ENCODE assay signal across 10 cellular contexts in genomic region chr1:117003253-117003875, GRCh38. TPM values are rescaled to one million over a fixed set of nuclear protein-coding genes. Genes with fewer than 3 reads are reported as not detected.
DNase-seq lines count a peak whose midpoint lies in the region; ATAC-seq and TF ChIP-seq lines count a peak whose summit lies in the region.
"Had no signal": no experiment of that assay in that cellular context is flagged by ENCODE, and none has a peak within 500 bp of the region (broad histone marks: within the 10 kb centered on the region; RNA-seq: fewer than 3 reads in every experiment).

No MANE protein-coding gene starts in this region.

- TF ChIP-seq CTCF in upper lobe of right lung (IDR thresholded peaks at IDR 0.05): no peak

- intact Hi-C loops in right cardiac atrium (cut with DNase I): no loop called here
- intact Hi-C loops in cardiac septum (cut with DNase I): no loop called here
- intact Hi-C loops in upper lobe of right lung (cut with DNase I): no loop called here
- intact Hi-C loops in sciatic nerve (cut with DNase I): no loop called here

- H3K27me3 ChIP-seq in right cardiac atrium (ENCODE audit: control insufficient read depth, insufficient read depth) (no peaks in the 10 kb centered on the region), upper lobe of right lung (no peaks in the 10 kb centered on the region)

- H3K27ac ChIP-seq in right cardiac atrium (ENCODE audit: low read length): no peak overlapping the region
- H3K27ac ChIP-seq in upper lobe of right lung: peak overlapping the region; percentile 38

- no peaks in the 10 kb centered on the region for H3K36me3 ChIP-seq in upper lobe of right lung

- no peak for DNase-seq in right cardiac atrium
- DNase-seq in cardiac septum (ENCODE audit: low spot score): no peak
- peak; percentile 99 for DNase-seq in NOMO-1 treated with DMSO at 0.1 percent for 48 hours (lab: John Stamatoyannopoulos, UW; ENCODE audit: unreplicated experiment)
- peak; percentile 43 for DNase-seq in iPS-NIHi7 (ENCODE audit: extremely low spot score)
- DNase-seq in upper lobe of right lung: no peak
- DNase-seq in NCI-H82 treated with DMSO at 0.1 percent for 48 hours (lab: John Stamatoyannopoulos, UW; ENCODE audit: unreplicated experiment): no peak
- DNase-seq in sciatic nerve (ENCODE audit: low spot score): no peak
- DNase-seq: C1 segment of cervical spinal cord; stimulated activated CD4-positive, alpha-beta T cell treated with anti-CD3 and anti-CD28 coated beads, Interleukin-2, amount 100 ng/mL, for 24 hours had no signal

- no peaks in the 10 kb centered on the region for H3K4me1 ChIP-seq in right cardiac atrium (ENCODE audit: control insufficient read depth, insufficient read depth, low read length)
- H3K4me1 ChIP-seq in upper lobe of right lung: no peaks in the 10 kb centered on the region

- no peak overlapping the region for H3K4me3 ChIP-seq in right cardiac atrium (ENCODE audit: low read length)
- H3K4me3 ChIP-seq in upper lobe of right lung: no peak overlapping the region

- ATAC-seq in right cardiac atrium (peak; percentile 18), upper lobe of right lung (peak; percentile 71), GM19351 (IDR thresholded peaks at IDR 0.05; ENCODE audit: unreplicated experiment) (no peak), sciatic nerve (no peak)

- 90% methylated on average over 2 of the region's 2 CpGs for WGBS in right cardiac atrium

- H3K9me3 ChIP-seq in right cardiac atrium (ENCODE audit: control insufficient read depth, low read length): no peaks in the 10 kb centered on the region
- H3K9me3 ChIP-seq in upper lobe of right lung: no peaks in the 10 kb centered on the region

RNA-seq across cellular contexts. Expression of gene CD101, which starts 1.8 kb away (rescaled TPM):
- 1 to 10 TPM in 3 of 4 donors, under 1 TPM in 1; 0.80 to 3.1 (median 1.4) TPM for total RNA-seq in right cardiac atrium
- 0.48 TPM for polyA plus RNA-seq in right cardiac atrium
- 1.6 TPM for total RNA-seq in cardiac septum
- 37.4 TPM for total RNA-seq in upper lobe of right lung
- 1.0 TPM for total RNA-seq in sciatic nerve

RNA-seq across cellular contexts. Expression of gene TTF2, which starts 56.8 kb away (rescaled TPM):
- total RNA-seq in right cardiac atrium (10 to 100 TPM in 1 of 4 donors, 1 to 10 TPM in 3; 8.7 to 10.6 (median 9.2) TPM), cardiac septum (9.4 TPM), upper lobe of right lung (14.8 TPM), sciatic nerve (15.3 TPM)
- polyA plus RNA-seq in right cardiac atrium: 2.1 TPM

Comparison
In these comparisons a context has a peak if more than half of its experiments do, and no peak if none do; other contexts are left out.
1. ATAC-seq: peak in right cardiac atrium (2 of 2) and upper lobe of right lung (single experiment); none in GM19351 (single experiment) and sciatic nerve (single experiment).
2. DNase-seq: peak in NOMO-1 treated with DMSO at 0.1 percent for 48 hours (single experiment) and iPS-NIHi7 (single experiment); none in right cardiac atrium (0 of 3), cardiac septum (single experiment), upper lobe of right lung (single experiment), NCI-H82 treated with DMSO at 0.1 percent for 48 hours (single experiment) and sciatic nerve (single experiment).